Comparison of ENCODE assay signal across 17 cellular contexts in genomic region chr10:30490289-30491000, GRCh38. TPM values are rescaled to one million over a fixed set of nuclear protein-coding genes. Genes with fewer than 3 reads are reported as not detected.
DNase-seq lines count a peak whose midpoint lies in the region; ATAC-seq lines count a peak whose summit lies in the region.
"Had no signal": no experiment of that assay in that cellular context is flagged by ENCODE, and none has a peak within 500 bp of the region (broad histone marks: within the 10 kb centered on the region; RNA-seq: fewer than 3 reads in every experiment).

No MANE protein-coding gene starts in this region.

- no peaks in the 10 kb centered on the region for H3K9me3 ChIP-seq in CD8-positive, alpha-beta memory T cell (ENCODE audit: low read length)
- no peaks in the 10 kb centered on the region for H3K9me3 ChIP-seq in Karpas-422 (ENCODE audit: low read length)
- H3K9me3 ChIP-seq in esophagus (ENCODE audit: control insufficient read depth in 2 of 2, insufficient read depth in 1 of 2, low read depth in 1 of 2, low read length in 1 of 2) = no peaks in the 10 kb centered on the region

- no peaks in the 10 kb centered on the region for H3K36me3 ChIP-seq in CD8-positive, alpha-beta memory T cell (ENCODE audit: insufficient read depth, low read length)
- H3K36me3 ChIP-seq in Karpas-422 (ENCODE audit: insufficient read depth, low read length) (no peaks in the 10 kb centered on the region), esophagus (ENCODE audit: control insufficient read depth in 2 of 2, insufficient read depth in 2 of 2, low read length in 1 of 2) (no peaks in the 10 kb centered on the region)

- peaks cover 0 to 4% of the 10 kb centered on the region in 2 donors for H3K27me3 Mint-ChIP-seq in CD8-positive, alpha-beta memory T cell

- H3K79me2 ChIP-seq in Karpas-422 (ENCODE audit: low read length) = no peaks in the 10 kb centered on the region
- H3K79me2 ChIP-seq: parathyroid adenoma had no signal

- H3K4me3 Mint-ChIP-seq in CD8-positive, alpha-beta memory T cell = peak overlapping the region in 6 of 7 donors; percentile 25 to 60 (median 44)
- H3K4me3 Mint-ChIP-seq: activated naive CD8-positive, alpha-beta T cell; WTC11 had no signal

- H3K27me3 ChIP-seq in CD8-positive, alpha-beta memory T cell (ENCODE audit: insufficient read depth, low read length, poor library complexity, severe bottlenecking) = no peaks in the 10 kb centered on the region
- no peaks in the 10 kb centered on the region for H3K27me3 ChIP-seq in Karpas-422 (ENCODE audit: low read length)
- no peaks in the 10 kb centered on the region for H3K27me3 ChIP-seq in esophagus (ENCODE audit: control insufficient read depth in 1 of 2, insufficient read depth in 2 of 2, low read length in 2 of 2)

- no peaks in the 10 kb centered on the region for H3K9me2 ChIP-seq in Karpas-422 (replicated peaks; ENCODE audit: insufficient read depth, low read length)

- H3K4me1 ChIP-seq in CD8-positive, alpha-beta memory T cell (ENCODE audit: insufficient read depth, low read length) = peaks cover 43% of the 10 kb centered on the region
- peaks cover 82% of the 10 kb centered on the region for H3K4me1 ChIP-seq in Karpas-422 (ENCODE audit: low read length)
- H3K4me1 ChIP-seq in esophagus (ENCODE audit: control insufficient read depth in 2 of 2, insufficient read depth in 2 of 2, low read length in 1 of 2) = peaks cover 0 to 3% of the 10 kb centered on the region in 2 donors
- H3K4me1 ChIP-seq: parathyroid adenoma had no signal

- H3K9ac ChIP-seq in Karpas-422 (ENCODE audit: low read length) = peak overlapping the region; percentile 67
- H3K9ac ChIP-seq: parathyroid adenoma had no signal

- CTCF ChIA-PET in CD8-positive, alpha-beta memory T cell (lab: Charles Lee) = no interaction called here

- H3K9me3 Mint-ChIP-seq in CD8-positive, alpha-beta memory T cell = no peaks in the 10 kb centered on the region
- H3K9me3 Mint-ChIP-seq: WTC11 had no signal

- WGBS in esophagus, 2 donors = 82 to 89% methylated on average over 9 of the region's 9 CpGs

- no peak overlapping the region for H3K27ac ChIP-seq in CD8-positive, alpha-beta memory T cell (ENCODE audit: low read depth, low read length)
- H3K27ac ChIP-seq in Karpas-422 (ENCODE audit: low read length) (peak overlapping the region; percentile 93), esophagus (ENCODE audit: low read depth in 2 of 2, low read length in 1 of 2) (peak overlapping the region; percentile 70 to 89)
- H3K27ac ChIP-seq: parathyroid adenoma had no signal

- no peak for DNase-seq in CD8-positive, alpha-beta memory T cell
- peak; percentile 71 for DNase-seq in Karpas-422
- no peak for DNase-seq in DMS153 treated with DMSO at 0.1 percent for 48 hours (lab: John Stamatoyannopoulos, UW; ENCODE audit: unreplicated experiment)
- DNase-seq in NAMALWA (ENCODE audit: low spot score) = no peak
- no peak for DNase-seq in A172 (ENCODE audit: low spot score)
- DNase-seq in NCI-H1092 (lab: John Stamatoyannopoulos, UW) = no peak
- DNase-seq: activated CD8-positive, alpha-beta memory T cell treated with anti-CD3 and anti-CD28 coated beads, Interleukin-2, amount 50 U/mL, for 4 hours; caudate nucleus; midbrain; NCI-H1436 treated with DMSO at 0.1 percent for 48 hours had no signal

- no peak overlapping the region for H3K4me3 ChIP-seq in CD8-positive, alpha-beta memory T cell (ENCODE audit: low read length)
- H3K4me3 ChIP-seq in Karpas-422 (ENCODE audit: low read length) (peak overlapping the region; percentile 30), esophagus (ENCODE audit: low read depth in 1 of 2, low read length in 2 of 2) (no peak overlapping the region)
- H3K4me3 ChIP-seq: smooth muscle cell had no signal

- peak overlapping the region; percentile 89 for H3K4me2 ChIP-seq in Karpas-422 (ENCODE audit: low read depth, low read length, poor library complexity, severe bottlenecking)
- H3K4me2 ChIP-seq: smooth muscle cell had no signal

- ATAC-seq in GM21360 (IDR thresholded peaks at IDR 0.05; ENCODE audit: unreplicated experiment) = peak; percentile 30
- ATAC-seq: PC-3, WTC11 had no signal

- peak overlapping the region in 7 of 8 donors; percentile 32 to 94 (median 79) for H3K27ac Mint-ChIP-seq in CD8-positive, alpha-beta memory T cell
- H3K27ac Mint-ChIP-seq: activated naive CD8-positive, alpha-beta T cell; WTC11 had no signal

- POLR2A ChIA-PET in CD8-positive, alpha-beta memory T cell (lab: Charles Lee) = interaction anchor here (0.6 kb wide), 1 partner anchor 1239 kb away, joined by 6 read pairs; no protein-coding TSS in a partner anchor

- H3K36me3 Mint-ChIP-seq in CD8-positive, alpha-beta memory T cell = peaks cover 0 to 3% (median 0%) of the 10 kb centered on the region in 3 donors
- H3K36me3 Mint-ChIP-seq: WTC11 had no signal

- H4K20me1 ChIP-seq in Karpas-422 (ENCODE audit: insufficient read depth, low read depth, low read length) = no peaks in the 10 kb centered on the region

- H3K4me1 Mint-ChIP-seq in CD8-positive, alpha-beta memory T cell = peaks cover 59 to 74% (median 63%) of the 10 kb centered on the region in 3 donors

- peak overlapping the region; percentile 26; the same call in 1 of the 2 replicates for H2AFZ ChIP-seq in Karpas-422 (ENCODE audit: low read length)
- H2AFZ ChIP-seq: parathyroid adenoma had no signal

RNA-seq across cellular contexts. Expression of gene MAP3K8, which starts 56.5 kb away (rescaled TPM):
- 10 to 100 TPM; 40.3 to 42.6 TPM for total RNA-seq in CD8-positive, alpha-beta memory T cell
- 16.4 TPM for polyA plus RNA-seq in CD8-positive, alpha-beta memory T cell
- total RNA-seq in Karpas-422 (2014; rRNA removed; shearing (Covaris generic); ENCODE audit: low replicate concordance) = 51.5 and 69.8 TPM in 2 replicates
- polyA plus RNA-seq in esophagus = 10 to 100 TPM; 13.7 to 20.1 TPM
- 12.4 and 14.9 TPM in 2 replicates for total RNA-seq in A172 (2014; rRNA removed; shearing (Covaris generic))
